Comparison of ENCODE assay signal across 19 cellular contexts in the genomic region with DNA sequence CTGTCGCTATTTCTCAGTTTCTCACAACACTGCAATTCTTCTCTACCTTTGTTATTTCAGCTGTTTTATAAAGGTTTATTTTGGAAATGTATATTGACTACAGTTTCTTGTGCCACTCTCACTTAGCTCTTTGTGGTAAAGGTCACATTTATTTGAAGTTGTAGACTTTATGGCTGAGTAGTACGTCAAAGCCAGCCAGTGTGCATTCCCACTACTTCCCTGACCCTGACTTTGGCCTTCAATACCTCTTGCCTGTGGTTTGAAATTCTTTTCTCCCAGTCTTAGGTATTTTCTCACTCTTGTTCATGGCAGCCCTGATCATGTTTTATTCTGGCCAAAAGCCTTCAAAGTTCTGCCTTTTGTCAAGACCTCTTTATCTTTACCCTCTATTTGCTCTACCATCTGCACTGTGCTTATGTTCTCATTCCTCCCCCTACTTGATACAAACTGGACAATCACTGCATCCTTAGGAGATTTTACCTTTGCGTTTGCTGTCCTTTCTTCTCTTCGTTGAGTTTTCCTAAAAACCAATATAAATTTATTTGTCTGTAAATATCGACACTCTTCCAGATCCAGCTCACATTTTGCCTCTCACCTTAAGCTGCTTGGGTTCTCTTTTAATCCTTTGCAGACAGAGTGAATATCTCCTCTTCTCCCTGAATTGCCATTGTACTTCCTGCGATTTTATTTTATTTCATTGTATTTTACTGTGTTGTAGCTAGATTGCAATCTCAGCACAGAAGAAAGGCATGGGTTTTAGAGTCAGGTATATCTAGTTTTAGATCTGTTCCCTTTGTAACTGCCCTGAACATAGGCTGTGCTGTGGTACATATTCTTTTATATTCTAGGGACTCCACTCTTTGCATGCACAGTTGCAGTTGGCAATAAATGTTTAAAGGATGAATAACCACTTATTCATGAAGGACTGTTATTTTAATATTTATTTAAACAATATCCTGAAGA. TPM values are rescaled to one million over a fixed set of nuclear protein-coding genes. Genes with fewer than 3 reads are reported as not detected.
DNase-seq lines count a peak whose midpoint lies in the region; ATAC-seq and TF ChIP-seq lines count a peak whose summit lies in the region.
"Had no signal": no experiment of that assay in that cellular context is flagged by ENCODE, and none has a peak within 500 bp of the region (broad histone marks: within the 10 kb centered on the region; RNA-seq: fewer than 3 reads in every experiment).

No MANE protein-coding gene starts in this region.

- H3F3A ChIP-seq in Loucy (ENCODE audit: low read depth): no peaks in the 10 kb centered on the region

- H3K4me1 Mint-ChIP-seq in activated T-cell treated with anti-CD3 and anti-CD28 coated beads, Interleukin-2, amount 50 U/mL, for 72 hours (ENCODE audit: low read depth): no peaks in the 10 kb centered on the region
- H3K4me1 Mint-ChIP-seq: B cell had no signal

- H3K36me3 ChIP-seq in Loucy (ENCODE audit: insufficient read depth, low read length): no peaks in the 10 kb centered on the region
- no peaks in the 10 kb centered on the region for H3K36me3 ChIP-seq in mucosa of descending colon (ENCODE audit: low read depth)
- H3K36me3 ChIP-seq: colonic mucosa had no signal

- H3K9me3 ChIP-seq in Loucy (ENCODE audit: insufficient read depth, low read depth, low read length): no peaks in the 10 kb centered on the region
- no peaks in the 10 kb centered on the region for H3K9me3 ChIP-seq in mucosa of descending colon
- H3K9me3 ChIP-seq: colonic mucosa had no signal

- no peak overlapping the region for H3K4me3 Mint-ChIP-seq in activated T-cell treated with anti-CD3 and anti-CD28 coated beads, Interleukin-2, amount 50 U/mL, for 72 hours
- H3K4me3 Mint-ChIP-seq: activated naive CD4-positive, alpha-beta T cell treated with anti-CD3 and anti-CD28 coated beads for 36 hours; B cell had no signal

- no peaks in the 10 kb centered on the region for H3K27me3 Mint-ChIP-seq in activated T-cell treated with anti-CD3 and anti-CD28 coated beads, Interleukin-2, amount 50 U/mL, for 72 hours (ENCODE audit: low read depth)
- H3K27me3 Mint-ChIP-seq: B cell had no signal

- peaks cover 0 to 3% of the 10 kb centered on the region in 2 donors for H3K9me3 Mint-ChIP-seq in activated T-cell treated with anti-CD3 and anti-CD28 coated beads, Interleukin-2, amount 50 U/mL, for 72 hours
- H3K9me3 Mint-ChIP-seq: activated naive CD4-positive, alpha-beta T cell treated with anti-CD3 and anti-CD28 coated beads for 36 hours had no signal

- intact Hi-C loops in mucosa of descending colon (cut with DNase I, micrococcal nuclease): no loop called here

- H4K20me1 ChIP-seq in Loucy (ENCODE audit: insufficient read depth, low read length, poor library complexity, severe bottlenecking): no peaks in the 10 kb centered on the region

- H3K4me3 ChIP-seq in Loucy (ENCODE audit: low read length, poor library complexity, severe bottlenecking) (no peak overlapping the region), mucosa of descending colon (no peak overlapping the region)
- H3K4me3 ChIP-seq: colonic mucosa, GM12878, K562 had no signal

- H3K4me2 ChIP-seq in Loucy (ENCODE audit: low read depth, low read length, poor library complexity, severe bottlenecking): peak overlapping the region; percentile 14

- TF ChIP-seq CTCF in Loucy (conservative IDR thresholded peaks at IDR 0.05; ENCODE audit: low read length) (no peak), mucosa of descending colon (IDR thresholded peaks at IDR 0.05) (no peak)

- peak; percentile 68 for ATAC-seq in mucosa of descending colon
- no peak for ATAC-seq in activated T-cell treated with anti-CD3 and anti-CD28 coated beads, Interleukin-2, amount 50 U/mL, for 72 hours (replicated peaks in 1 of 2)
- ATAC-seq: GM12878, K562 had no signal

- H3K27ac Mint-ChIP-seq in activated T-cell treated with anti-CD3 and anti-CD28 coated beads, Interleukin-2, amount 50 U/mL, for 72 hours: no peak overlapping the region
- H3K27ac Mint-ChIP-seq: activated naive CD4-positive, alpha-beta T cell treated with anti-CD3 and anti-CD28 coated beads for 36 hours; B cell had no signal

- H3K9ac ChIP-seq in Loucy (ENCODE audit: low read depth, low read length, poor library complexity, severe bottlenecking): no peak overlapping the region

- DNase-seq in EH (ENCODE audit: low read depth) (peak; percentile 81), brain pericyte (ENCODE audit: low read depth, low spot score) (peak; percentile 63), mucosa of descending colon (peak in 1 of 3 donors; percentile 23), germinal center (ENCODE audit: low spot score) (no peak), UCSD-AML1 (lab: John Stamatoyannopoulos, UW; ENCODE audit: unreplicated experiment) (no peak)
- no peak for DNase-seq in activated T-cell treated with anti-CD3 and anti-CD28 coated beads, Interleukin-2, amount 50 U/mL, for 72 hours
- DNase-seq in activated CD4-positive, alpha-beta T cell treated with anti-CD3 and anti-CD28 coated beads for 1 hour: no peak
- DNase-seq: activated CD8-positive, alpha-beta memory T cell treated with anti-CD3 and anti-CD28 coated beads for 24 hours; activated naive CD4-positive, alpha-beta T cell treated with anti-CD3 and anti-CD28 coated beads for 36 hours; colonic mucosa; DND-41; midbrain; NCI-H1417 treated with DMSO at 0.1 percent for 48 hours; NCI-H510A; posterior cingulate gyrus had no signal

- peaks cover 28% of the 10 kb centered on the region for H3K4me1 ChIP-seq in Loucy (ENCODE audit: insufficient read depth, low read length, poor library complexity, severe bottlenecking)
- H3K4me1 ChIP-seq in mucosa of descending colon (ENCODE audit: low read depth): no peaks in the 10 kb centered on the region
- H3K4me1 ChIP-seq: colonic mucosa had no signal

- no peaks in the 10 kb centered on the region for H3K9me2 ChIP-seq in Loucy (replicated peaks; ENCODE audit: low read depth, low read length)

- no peaks in the 10 kb centered on the region for H3K27me3 ChIP-seq in Loucy (ENCODE audit: insufficient read depth, low read length, poor library complexity, severe bottlenecking)
- H3K27me3 ChIP-seq: colonic mucosa had no signal

- 0 out of 2 replicates have a peak overlapping the region, but pooled peaks have one; percentile 3 for H2AFZ ChIP-seq in Loucy (ENCODE audit: low read length)

- no peaks in the 10 kb centered on the region for H3K79me2 ChIP-seq in Loucy (ENCODE audit: insufficient read depth, low read length)

- H3K36me3 Mint-ChIP-seq in activated T-cell treated with anti-CD3 and anti-CD28 coated beads, Interleukin-2, amount 50 U/mL, for 72 hours (ENCODE audit: insufficient read depth in 2 of 2): no peaks in the 10 kb centered on the region

RNA-seq across cellular contexts. Expression of gene GULP1, which starts 31.2 kb away (rescaled TPM):
- total RNA-seq in mucosa of descending colon: 10 to 100 TPM in 2 of 3 donors, 1 to 10 TPM in 1; 9.0 to 35.7 (median 15.1) TPM
- not detected for total RNA-seq in activated T-cell treated with anti-CD3 and anti-CD28 coated beads, Interleukin-2, amount 50 U/mL, for 72 hours
- total RNA-seq: activated naive CD4-positive, alpha-beta T cell treated with anti-CD3 and anti-CD28 coated beads for 36 hours; B cell had no signal

Comparison
In these comparisons a context has a peak if more than half of its experiments do, and no peak if none do; other contexts are left out.
1. DNase-seq: peak in EH (single experiment) and brain pericyte (single experiment); none in germinal center (single experiment), activated T-cell treated with anti-CD3 and anti-CD28 coated beads, Interleukin-2, amount 50 U/mL, for 72 hours (0 of 2), activated CD4-positive, alpha-beta T cell treated with anti-CD3 and anti-CD28 coated beads for 1 hour (single experiment) and UCSD-AML1 (single experiment).
2. RNA of gene GULP1, which starts 31.2 kb away (total RNA-seq): 9.0 to 35.7 TPM in mucosa of descending colon; not detected in activated T-cell treated with anti-CD3 and anti-CD28 coated beads, Interleukin-2, amount 50 U/mL, for 72 hours; every median in the first group is over 10 times any median in the second.